1 cellular context compared by ENCODE assay signal in genomic region chr14:60485600-60486251, GRCh38.
A peak's percentile ranks its signal among the peaks of the same experiment; 100 is the strongest.
TF ChIP-seq lines count a peak whose summit lies in the region.

C14orf39 (minus strand) TSS chr14:60486063; CDS start chr14:60485078, 985 bp downstream.

TF ChIP-seq in WTC11, 78 proteins besides CTCF, POLR2A, EP300 and RAD21 (continued from another document):
- TF ChIP-seq ZNF281 (CRISPR knock-in tag; IDR thresholded peaks at IDR 0.05), result peak; percentile 87; the same call in 1 of the 2 replicates
- TF ChIP-seq MXD4 (CRISPR knock-in tag; IDR thresholded peaks at IDR 0.05; ENCODE audit: borderline replicate concordance), result no peak
- no peak for TF ChIP-seq ATF2 (CRISPR knock-in tag; IDR thresholded peaks at IDR 0.05; ENCODE audit: borderline replicate concordance, low read depth)
- peak; percentile 46; the same call in 1 of the 2 replicates for TF ChIP-seq ELF4 (CRISPR knock-in tag; IDR thresholded peaks at IDR 0.05; ENCODE audit: low read depth)
- TF ChIP-seq ETV6 (CRISPR knock-in tag; IDR thresholded peaks at IDR 0.05), result no peak
- TF ChIP-seq KAT7 (CRISPR knock-in tag; IDR thresholded peaks at IDR 0.05; ENCODE audit: borderline replicate concordance), result no peak; the same call in 1 of the 2 replicates
- no peak for TF ChIP-seq ZNF423 (CRISPR knock-in tag; IDR thresholded peaks at IDR 0.05)
- no peak for TF ChIP-seq ATF3 (CRISPR knock-in tag; conservative IDR thresholded peaks at IDR 0.05)
- no peak for TF ChIP-seq NR1H2 (CRISPR knock-in tag; IDR thresholded peaks at IDR 0.05)
- 0 out of 2 replicates have a peak, but pooled peaks have one; percentile 25 for TF ChIP-seq E2F1 (CRISPR knock-in tag; IDR thresholded peaks at IDR 0.05)
- TF ChIP-seq RELA (CRISPR knock-in tag; IDR thresholded peaks at IDR 0.05; ENCODE audit: borderline replicate concordance), result no peak
- no peak; the same call in 1 of the 2 replicates for TF ChIP-seq E2F4 (CRISPR knock-in tag; IDR thresholded peaks at IDR 0.05; ENCODE audit: borderline replicate concordance, low read depth)
- TF ChIP-seq SMAD3 (CRISPR knock-in tag; IDR thresholded peaks at IDR 0.05; ENCODE audit: borderline replicate concordance), result no peak
- no peak for TF ChIP-seq TCF7 (CRISPR knock-in tag; IDR thresholded peaks at IDR 0.05; ENCODE audit: low read depth)
- 0 out of 2 replicates have a peak, but pooled peaks have one; percentile 21 for TF ChIP-seq TEAD4 (CRISPR knock-in tag; IDR thresholded peaks at IDR 0.05)
- TF ChIP-seq SMAD4 (CRISPR knock-in tag; IDR thresholded peaks at IDR 0.05), result no peak
- no peak for TF ChIP-seq PRRX2 (CRISPR knock-in tag; IDR thresholded peaks at IDR 0.05)
- no peak for TF ChIP-seq CREM (CRISPR knock-in tag; IDR thresholded peaks at IDR 0.05)
- TF ChIP-seq ERG (CRISPR knock-in tag; IDR thresholded peaks at IDR 0.05), result no peak
- TF ChIP-seq AFF4 (CRISPR knock-in tag; IDR thresholded peaks at IDR 0.05; ENCODE audit: borderline replicate concordance), result no peak
- TF ChIP-seq IRF2 (CRISPR knock-in tag; IDR thresholded peaks at IDR 0.05; ENCODE audit: borderline replicate concordance, low read depth), result no peak
- no peak for TF ChIP-seq JAZF1 (CRISPR knock-in tag; IDR thresholded peaks at IDR 0.05)
- 0 out of 2 replicates have a peak, but pooled peaks have one; percentile 40 for TF ChIP-seq HMGXB4 (CRISPR knock-in tag; IDR thresholded peaks at IDR 0.05)
- TF ChIP-seq PRDM15 (CRISPR knock-in tag; IDR thresholded peaks at IDR 0.05), result no peak
- TF ChIP-seq GRHL2 (CRISPR knock-in tag; IDR thresholded peaks at IDR 0.05; ENCODE audit: insufficient replicate concordance, severe bottlenecking), result no peak
- TF ChIP-seq FOXP1 (CRISPR knock-in tag; IDR thresholded peaks at IDR 0.05; ENCODE audit: borderline replicate concordance), result peak; percentile 86; the same call in 1 of the 2 replicates
- TF ChIP-seq ZNF671 (CRISPR knock-in tag; IDR thresholded peaks at IDR 0.05), result no peak
